13 cellular contexts compared by ENCODE assay signal in the genomic region with DNA sequence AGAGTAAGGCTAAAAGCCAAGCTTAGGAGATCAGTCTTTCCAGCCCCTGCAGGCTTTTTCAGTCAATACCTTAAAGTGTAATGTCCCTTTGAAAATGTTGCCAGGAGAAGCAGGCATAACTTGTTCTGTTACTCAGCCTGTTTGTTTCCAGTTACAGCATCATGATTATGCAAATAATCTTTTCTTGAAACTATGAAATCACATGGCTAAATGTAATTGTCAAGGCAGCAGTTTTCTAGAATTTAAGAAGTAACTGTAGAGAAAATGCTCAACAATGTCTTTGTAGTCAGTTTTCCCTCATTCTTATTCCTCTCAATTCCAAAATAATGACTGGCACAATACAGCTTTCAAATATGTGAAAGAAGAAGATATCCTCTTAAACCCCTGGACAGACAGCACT. TPM values are rescaled to one million over a fixed set of nuclear protein-coding genes. Genes with fewer than 3 reads are reported as not detected.
DNase-seq lines count a peak whose midpoint lies in the region; ATAC-seq, FAIRE-seq and TF ChIP-seq lines count a peak whose summit lies in the region.
"Had no signal": no experiment of that assay in that cellular context is flagged by ENCODE, and none has a peak within 500 bp of the region (broad histone marks: within the 10 kb centered on the region; RNA-seq: fewer than 3 reads in every experiment).

No MANE protein-coding gene starts in this region.

- TF ChIP-seq EP300 in HepG2 (IDR thresholded peaks at IDR 0.05; ENCODE audit: low read depth in 2 of 2, low read length in 2 of 2) (no peak), HepG2 (CRISPR knock-in tag; IDR thresholded peaks at IDR 0.05; ENCODE audit: borderline replicate concordance) (no peak)

- TF ChIP-seq CTCF in HepG2 (CRISPR knock-in tag; IDR thresholded peaks at IDR 0.05) (no peak), right lobe of liver (IDR thresholded peaks at IDR 0.05) (no peak)

- H2AFZ ChIP-seq in HepG2 (ENCODE audit: low read length): no peak overlapping the region

- no peak overlapping the region for H3K4me3 ChIP-seq in HepG2 (replicated peaks in 1 of 3; ENCODE audit: insufficient read depth in 1 of 3, low read depth in 2 of 3, low read length in 3 of 3)
- no peak overlapping the region for H3K4me3 ChIP-seq in right lobe of liver

- no peak for TF ChIP-seq RAD21 in HepG2 (CRISPR knock-in tag; IDR thresholded peaks at IDR 0.05)

- H3K9me3 Mint-ChIP-seq in activated CD4-positive, alpha-beta memory T cell treated with anti-CD3 and anti-CD28 coated beads for 36 hours: no peaks in the 10 kb centered on the region
- no peaks in the 10 kb centered on the region for H3K9me3 Mint-ChIP-seq in immature natural killer cell

- in situ Hi-C loops in HepG2 (cut with HindIII; ENCODE audit: extremely low pct_ligation_motif_present, low pct_unique_long_range_greater_than_20kb): no loop called here

- H3K36me3 Mint-ChIP-seq in activated CD4-positive, alpha-beta memory T cell treated with anti-CD3 and anti-CD28 coated beads for 36 hours: no peaks in the 10 kb centered on the region
- no peaks in the 10 kb centered on the region for H3K36me3 Mint-ChIP-seq in immature natural killer cell

- no peaks in the 10 kb centered on the region for H4K20me1 ChIP-seq in HepG2 (ENCODE audit: insufficient read depth, low read length)

- H3K4me3 Mint-ChIP-seq in activated CD4-positive, alpha-beta memory T cell treated with anti-CD3 and anti-CD28 coated beads for 36 hours: peak overlapping the region; percentile 65
- H3K4me3 Mint-ChIP-seq in immature natural killer cell: peak overlapping the region; percentile 33 to 92 (median 65)

- H3K36me3 ChIP-seq in HepG2 (replicated peaks in 1 of 2; ENCODE audit: control insufficient read depth in 1 of 2, insufficient read depth in 2 of 2, low read length in 2 of 2): no peaks in the 10 kb centered on the region; a peak in 1 of 5 replicates
- no peaks in the 10 kb centered on the region for H3K36me3 ChIP-seq in right lobe of liver

- H3K4me2 ChIP-seq in HepG2 (ENCODE audit: low read depth, low read length): no peak overlapping the region

- H3K4me1 Mint-ChIP-seq in activated CD4-positive, alpha-beta memory T cell treated with anti-CD3 and anti-CD28 coated beads for 36 hours (ENCODE audit: low read depth): peaks cover 28% of the 10 kb centered on the region
- peaks cover 22 to 28% of the 10 kb centered on the region in 2 donors for H3K4me1 Mint-ChIP-seq in immature natural killer cell

- no peaks in the 10 kb centered on the region for H3K27me3 Mint-ChIP-seq in activated CD4-positive, alpha-beta memory T cell treated with anti-CD3 and anti-CD28 coated beads for 36 hours
- H3K27me3 Mint-ChIP-seq in immature natural killer cell (ENCODE audit: low read depth in 3 of 3): peaks cover 0 to 5% (median 5%) of the 10 kb centered on the region in 3 donors

- H3K27me3 ChIP-seq in HepG2 (ENCODE audit: control insufficient read depth in 1 of 2, insufficient read depth in 2 of 2, low read length in 2 of 2) (no peaks in the 10 kb centered on the region; a peak in 1 of 5 replicates), right lobe of liver (no peaks in the 10 kb centered on the region)

- peaks cover 24% of the 10 kb centered on the region for H3K79me2 ChIP-seq in HepG2 (ENCODE audit: insufficient read depth, low read length)

- TF ChIP-seq POLR2A in HepG2 (IDR thresholded peaks at IDR 0.05; ENCODE audit: insufficient read depth in 1 of 2, low read depth in 2 of 2, low read length in 2 of 2) (no peak), right lobe of liver (IDR thresholded peaks at IDR 0.05) (no peak)

- DNase-seq in HepG2 (ENCODE audit: low spot score) (no peak), right lobe of liver (no peak), immature natural killer cell (no peak), A172 (ENCODE audit: low spot score) (no peak), head of caudate nucleus (no peak)
- DNase-seq in activated CD4-positive, alpha-beta memory T cell treated with anti-CD3 and anti-CD28 coated beads for 36 hours: no peak
- no peak for DNase-seq in effector CD8-positive, alpha-beta T cell (lab: John Stamatoyannopoulos, UW)
- DNase-seq: amniotic stem cell, H7, NCI-H345, T1000 had no signal

- CTCF ChIA-PET in HepG2 (lab: Yijun Ruan, JAX; ENCODE audit: low intra/inter-chr PET ratio, low total read pairs): interaction anchor here (0.6 kb wide), 1 partner anchor 166 kb away, joined by 3 read pairs; no protein-coding TSS in a partner anchor
- CTCF ChIA-PET in activated CD4-positive, alpha-beta memory T cell treated with anti-CD3 and anti-CD28 coated beads for 36 hours (lab: Charles Lee): interaction anchor here (0.6 to 2.1 kb wide), 3 partner anchors 23 to 167 kb away, joined by 3 to 9 read pairs (median 4); no protein-coding TSS in a partner anchor

- H3K9me3 ChIP-seq in HepG2 (ENCODE audit: low read length) (no peaks in the 10 kb centered on the region), right lobe of liver (no peaks in the 10 kb centered on the region)

- H3K27ac ChIP-seq in HepG2 (ENCODE audit: extremely low read length, insufficient read depth, low read length): no peak overlapping the region
- no peak overlapping the region for H3K27ac ChIP-seq in right lobe of liver

- no peak for FAIRE-seq in HepG2 (lab: Jason Lieb, UNC)
- FAIRE-seq: D721Med had no signal

- peak overlapping the region; percentile 74 for H3K27ac Mint-ChIP-seq in activated CD4-positive, alpha-beta memory T cell treated with anti-CD3 and anti-CD28 coated beads for 36 hours
- peak overlapping the region in 4 of 6 donors; percentile 29 to 76 (median 64) for H3K27ac Mint-ChIP-seq in immature natural killer cell

- ATAC-seq in HepG2: no peak
- no peak for ATAC-seq in right lobe of liver
- ATAC-seq in GM18861 (IDR thresholded peaks at IDR 0.05; ENCODE audit: unreplicated experiment): no peak

- H3K9ac ChIP-seq in HepG2 (ENCODE audit: insufficient read depth, low read depth, low read length): no peak overlapping the region

- TSS peak; percentile 49 for BruUV-seq in HepG2 (replicated peaks; lab: Mats Ljungman, UMichigan)

- intact Hi-C loops in HepG2 (cut with micrococcal nuclease; ENCODE audit: unreplicated experiment): no loop called here
- intact Hi-C loops in right lobe of liver (cut with DNase I): no loop called here
- intact Hi-C loops in activated CD4-positive, alpha-beta memory T cell treated with anti-CD3 and anti-CD28 coated beads for 36 hours (cut with micrococcal nuclease): no loop called here
- intact Hi-C loops in head of caudate nucleus (cut with DNase I): no loop called here

- peaks cover 30% of the 10 kb centered on the region for H3K4me1 ChIP-seq in HepG2 (ENCODE audit: insufficient read depth, low read length)
- peaks cover 0 to 17% (median 6%) of the 10 kb centered on the region in 4 donors for H3K4me1 ChIP-seq in right lobe of liver

- POLR2A ChIA-PET in HepG2 (lab: Yijun Ruan, JAX): interaction anchor here (1.4 kb wide), 1 partner anchor 9 kb away, joined by 3 read pairs; the partner anchor contains the start of gene FNBP1
- POLR2A ChIA-PET in activated CD4-positive, alpha-beta memory T cell treated with anti-CD3 and anti-CD28 coated beads for 36 hours (lab: Charles Lee): interaction anchor here (0.6 kb wide), 2 partner anchors 100 to 680 kb away, joined by 3 read pairs; no protein-coding TSS in a partner anchor

RNA-seq across cellular contexts. Expression of gene GPR107, which starts 1.9 kb away (rescaled TPM):
- 18.7 and 22.5 TPM in 2 replicates for total RNA-seq in HepG2 (2016; rRNA removed; fragmentation: Illumina TruSeq; extraction: Trizol)
- total RNA-seq in HepG2 (2016; cell fraction: cytosol; rRNA removed; fragmentation: Illumina TruSeq; extraction: Trizol; ENCODE audit: low read depth): 3.7 and 4.3 TPM in 2 replicates
- 13.9 and 21.4 TPM in 2 replicates for total RNA-seq in HepG2 (2016; cell fraction: insoluble cytoplasmic fraction; rRNA removed; fragmentation: Illumina TruSeq; extraction: Trizol)
- total RNA-seq in HepG2 (2016; cell fraction: membrane; rRNA removed; fragmentation: Illumina TruSeq; extraction: Trizol): 7.6 and 8.3 TPM in 2 replicates
- 27.8 and 32.6 TPM in 2 replicates for total RNA-seq in HepG2 (2016; cell fraction: nucleus; rRNA removed; fragmentation: Illumina TruSeq; extraction: Trizol)
- polyA plus RNA-seq in HepG2 (2011; rRNA removed): 24.2 and 24.4 TPM in 2 replicates
- polyA plus RNA-seq in HepG2 (2011; cell fraction: cytosol; rRNA removed): 13.5 and 19.9 TPM in 2 replicates
- polyA plus RNA-seq in HepG2 (2011; cell fraction: nucleus; rRNA removed): 19.8 and 22.3 TPM in 2 replicates
- 25.9 and 26.8 TPM in 2 replicates for polyA plus RNA-seq in HepG2 (2012)
- 2.1 TPM in 2 replicates for polyA plus RNA-seq in HepG2 (2016; cell fraction: cytosol; fragmentation: Illumina TruSeq; extraction: Trizol; ENCODE audit: low read depth)
- 11.1 and 11.5 TPM in 2 replicates for polyA plus RNA-seq in HepG2 (2016; cell fraction: insoluble cytoplasmic fraction; fragmentation: Illumina TruSeq; extraction: Trizol; ENCODE audit: low read depth)
- polyA plus RNA-seq in HepG2 (2016; cell fraction: membrane; fragmentation: Illumina TruSeq; extraction: Trizol; ENCODE audit: low read depth): 3.9 and 4.5 TPM in 2 replicates
- 35.6 and 37.5 TPM in 2 replicates for polyA plus RNA-seq in HepG2 (2016; cell fraction: nucleus; fragmentation: Illumina TruSeq; extraction: Trizol; ENCODE audit: insufficient read depth, low read depth)
- polyA minus RNA-seq in HepG2 (2011; rRNA and poly(A)+ RNA removed; ENCODE audit: low replicate concordance): 51.2 and 118 TPM in 2 replicates
- 19.5 and 24.0 TPM in 2 replicates for polyA minus RNA-seq in HepG2 (2011; cell fraction: cytosol; rRNA and poly(A)+ RNA removed)
- polyA minus RNA-seq in HepG2 (2011; cell fraction: nucleus; rRNA and poly(A)+ RNA removed): 24.8 and 26.1 TPM in 2 replicates
- 10 to 100 TPM; 12.6 to 18.2 (median 14.5) TPM for total RNA-seq in right lobe of liver
- 10 to 100 TPM; 20.7 to 22.8 TPM for total RNA-seq in activated CD4-positive, alpha-beta memory T cell treated with anti-CD3 and anti-CD28 coated beads for 36 hours
- polyA plus RNA-seq in immature natural killer cell: 1 to 10 TPM; 3.4 to 9.5 (median 5.9) TPM
- 0.17 and 0.22 TPM in 2 replicates for total RNA-seq in A172 (2014; rRNA removed; shearing (Covaris generic))

RNA-seq across cellular contexts. Expression of gene FNBP1, which starts 8.9 kb away (rescaled TPM):
- 19.5 and 22.9 TPM in 2 replicates for total RNA-seq in HepG2 (2016; rRNA removed; fragmentation: Illumina TruSeq; extraction: Trizol)
- 3.8 and 5.7 TPM in 2 replicates for total RNA-seq in HepG2 (2016; cell fraction: cytosol; rRNA removed; fragmentation: Illumina TruSeq; extraction: Trizol; ENCODE audit: low read depth)
- total RNA-seq in HepG2 (2016; cell fraction: insoluble cytoplasmic fraction; rRNA removed; fragmentation: Illumina TruSeq; extraction: Trizol): 17.1 and 17.3 TPM in 2 replicates
- total RNA-seq in HepG2 (2016; cell fraction: membrane; rRNA removed; fragmentation: Illumina TruSeq; extraction: Trizol): 10.5 and 11.1 TPM in 2 replicates
- total RNA-seq in HepG2 (2016; cell fraction: nucleus; rRNA removed; fragmentation: Illumina TruSeq; extraction: Trizol): 13.3 and 16.8 TPM in 2 replicates
- 5.2 and 5.4 TPM in 2 replicates for polyA plus RNA-seq in HepG2 (2011; rRNA removed)
- polyA plus RNA-seq in HepG2 (2011; cell fraction: cytosol; rRNA removed): 2.8 and 3.6 TPM in 2 replicates
- 4.9 and 7.3 TPM in 2 replicates for polyA plus RNA-seq in HepG2 (2011; cell fraction: nucleus; rRNA removed)
- polyA plus RNA-seq in HepG2 (2012): 8.6 and 13.9 TPM in 2 replicates
- polyA plus RNA-seq in HepG2 (2016; cell fraction: cytosol; fragmentation: Illumina TruSeq; extraction: Trizol; ENCODE audit: low read depth): 1.9 and 2.3 TPM in 2 replicates
- polyA plus RNA-seq in HepG2 (2016; cell fraction: insoluble cytoplasmic fraction; fragmentation: Illumina TruSeq; extraction: Trizol; ENCODE audit: low read depth): 13.0 and 16.7 TPM in 2 replicates
- 4.3 and 5.1 TPM in 2 replicates for polyA plus RNA-seq in HepG2 (2016; cell fraction: membrane; fragmentation: Illumina TruSeq; extraction: Trizol; ENCODE audit: low read depth)
- polyA plus RNA-seq in HepG2 (2016; cell fraction: nucleus; fragmentation: Illumina TruSeq; extraction: Trizol; ENCODE audit: insufficient read depth, low read depth): 18.7 and 22.4 TPM in 2 replicates
- polyA minus RNA-seq in HepG2 (2011; rRNA and poly(A)+ RNA removed; ENCODE audit: low replicate concordance): 4.4 and 10.2 TPM in 2 replicates
- polyA minus RNA-seq in HepG2 (2011; cell fraction: cytosol; rRNA and poly(A)+ RNA removed): 8.5 and 10.5 TPM in 2 replicates
- polyA minus RNA-seq in HepG2 (2011; cell fraction: nucleus; rRNA and poly(A)+ RNA removed): 15.5 and 21.8 TPM in 2 replicates
- 10 to 100 TPM; 11.7 to 27.1 (median 15.9) TPM for total RNA-seq in right lobe of liver
- 100 to 1,000 TPM; 215 to 228 TPM for total RNA-seq in activated CD4-positive, alpha-beta memory T cell treated with anti-CD3 and anti-CD28 coated beads for 36 hours
- 100 to 1,000 TPM; 113 to 136 (median 135) TPM for polyA plus RNA-seq in immature natural killer cell
- total RNA-seq in A172 (2014; rRNA removed; shearing (Covaris generic)): 22.7 and 28.4 TPM in 2 replicates
